Comparison of ENCODE assay signal across 12 cellular contexts in genomic region chr6:2993755-2994317, GRCh38.
"Had no signal": no experiment of that assay in that cellular context is flagged by ENCODE, and none has a peak within 500 bp of the region (broad histone marks: within the 10 kb centered on the region; RNA-seq: fewer than 3 reads in every experiment).

No MANE protein-coding gene starts in this region.

- ATAC-seq: activated CD4-positive, CD25-positive, alpha-beta regulatory T cell treated with anti-CD3 and anti-CD28 coated beads, Interleukin-2, amount 50 U/mL, for 24 hours; activated naive CD8-positive, alpha-beta T cell treated with anti-CD3 and anti-CD28 coated beads, Interleukin-2, amount 50 U/mL, for 24 hours; activated T-helper 17 cell treated with anti-CD3 and anti-CD28 coated beads, Interleukin-2, amount 50 U/mL, for 72 hours; gastroesophageal sphincter; left lung had no signal

- DNase-seq: activated CD4-positive, alpha-beta T cell treated with anti-CD3 and anti-CD28 coated beads, Interleukin-2, amount 50 U/mL, for 1 hour; activated naive CD4-positive, alpha-beta T cell treated with anti-CD3 and anti-CD28 coated beads for 36 hours; activated naive CD8-positive, alpha-beta T cell treated with anti-CD3 and anti-CD28 coated beads, Interleukin-2, amount 50 U/mL, for 24 hours; dorsolateral prefrontal cortex; islet precursor cell; left lung; mammary epithelial cell; stimulated activated CD4-positive, alpha-beta T cell treated with anti-CD3 and anti-CD28 coated beads, Interleukin-4, amount 100 ng/mL, for 24 hours; stimulated activated naive CD4-positive, alpha-beta T cell had no signal
